Comparison of ENCODE assay signal across 8 cellular contexts in genomic region chr22:19479358-19480172, GRCh38. TPM values are rescaled to one million over a fixed set of nuclear protein-coding genes. Genes with fewer than 3 reads are reported as not detected.
A peak's percentile ranks its signal among the peaks of the same experiment; 100 is the strongest.
DNase-seq lines count a peak whose midpoint lies in the region; ATAC-seq, FAIRE-seq and TF ChIP-seq lines count a peak whose summit lies in the region.

CDC45 (plus strand) TSS chr22:19479920; CDS start chr22:19479969, 49 bp downstream.

- H3K79me2 ChIP-seq in astrocyte (ENCODE audit: insufficient read depth, low read length): peaks cover 53% of the 10 kb centered on the region

- H3K27me3 Mint-ChIP-seq in astrocyte (ENCODE audit: low read depth, unreplicated experiment): no peaks in the 10 kb centered on the region

- peaks cover 7% of the 10 kb centered on the region for H3K4me1 ChIP-seq in astrocyte (ENCODE audit: insufficient read depth, low read length)
- H3K4me1 ChIP-seq in right cardiac atrium (ENCODE audit: control insufficient read depth, insufficient read depth, low read length): no peaks in the 10 kb centered on the region
- H3K4me1 ChIP-seq in vagina: peaks cover 31% of the 10 kb centered on the region

- H3K27ac ChIP-seq in astrocyte (ENCODE audit: low read depth, low read length) (peak within 1 kb of the TSS; percentile 100), right cardiac atrium (ENCODE audit: low read length) (peak within 1 kb of the TSS; percentile 98), vagina (peak within 1 kb of the TSS; percentile 93)

- under 1% methylated on average over 50 of the region's 50 CpGs for WGBS in right cardiac atrium

- DNase-seq in NCI-H2029 (lab: John Stamatoyannopoulos, UW) (peak; percentile 95), T-helper 22 cell (ENCODE audit: low read depth) (peak; percentile 92), astrocyte (ENCODE audit: low read depth) (peak; percentile 97), right cardiac atrium (peak; percentile 96 to 98 (median 97)), pulmonary artery endothelial cell (ENCODE audit: low read depth, low spot score) (peak; percentile 96), vagina (ENCODE audit: extremely low spot score in 2 of 2) (peak in 1 of 2 donors; percentile 99)

- H4K20me1 ChIP-seq in astrocyte (ENCODE audit: insufficient read depth, low read length): peaks cover 37% of the 10 kb centered on the region

- H3K36me3 ChIP-seq in astrocyte (ENCODE audit: insufficient read depth, low read length) (peaks cover 14% of the 10 kb centered on the region), vagina (peaks cover 0 to 7% of the 10 kb centered on the region in 2 donors)

- TF ChIP-seq POLR2A in GM18505 (IDR thresholded peaks at IDR 0.05; ENCODE audit: borderline replicate concordance, extremely low read depth, insufficient read depth, insufficient read length) (peak; percentile 57), vagina (IDR thresholded peaks at IDR 0.05) (no peak)

- H2AFZ ChIP-seq in astrocyte (ENCODE audit: low read depth, low read length): peak within 1 kb of the TSS; percentile 90

- H3K36me3 Mint-ChIP-seq in astrocyte (ENCODE audit: low read depth, unreplicated experiment): no peaks in the 10 kb centered on the region

- H3K27me3 ChIP-seq in astrocyte (ENCODE audit: insufficient read depth, low read length) (no peaks in the 10 kb centered on the region), right cardiac atrium (ENCODE audit: control insufficient read depth, insufficient read depth) (no peaks in the 10 kb centered on the region), vagina (no peaks in the 10 kb centered on the region)

- H3K27ac Mint-ChIP-seq in astrocyte (ENCODE audit: unreplicated experiment): peak within 1 kb of the TSS; percentile 100

- H3K9me3 Mint-ChIP-seq in astrocyte (ENCODE audit: unreplicated experiment): no peaks in the 10 kb centered on the region

- H3K4me3 ChIP-seq in astrocyte (ENCODE audit: insufficient read depth, low read depth, low read length): peak within 1 kb of the TSS; percentile 92
- peak within 1 kb of the TSS; percentile 87 for H3K4me3 ChIP-seq in right cardiac atrium (ENCODE audit: low read length)
- peak within 1 kb of the TSS; percentile 72 to 89 for H3K4me3 ChIP-seq in vagina

- TF ChIP-seq CTCF in astrocyte (IDR thresholded peaks at IDR 0.05; ENCODE audit: insufficient read depth, low read depth, low read length) (no peak), vagina (IDR thresholded peaks at IDR 0.05) (no peak)

- H3K4me1 Mint-ChIP-seq in astrocyte (ENCODE audit: low read depth, unreplicated experiment): peaks cover 18% of the 10 kb centered on the region

- FAIRE-seq in astrocyte (lab: Jason Lieb, UNC): peak; percentile 58

- peak within 1 kb of the TSS; percentile 94 for H3K9ac ChIP-seq in astrocyte (ENCODE audit: low read length)

- H3K9me3 ChIP-seq in astrocyte (ENCODE audit: insufficient read depth, low read depth, low read length) (no peaks in the 10 kb centered on the region), right cardiac atrium (ENCODE audit: control insufficient read depth, low read length) (no peaks in the 10 kb centered on the region), vagina (no peaks in the 10 kb centered on the region)

- intact Hi-C loops in right cardiac atrium (cut with DNase I) (loop anchor here in 1 of 4 donors (2.0 kb wide), 1 partner anchor 49 kb away; the partner anchor contains the start of gene HIRA), vagina (cut with DNase I) (loop anchor here (2.0 to 10.0 kb wide), 2 partner anchors 47 to 65 kb away; partner anchors contain the start of gene MRPL40)

- ATAC-seq in GM18505 (IDR thresholded peaks at IDR 0.05; ENCODE audit: unreplicated experiment) (peak; percentile 77), HG02973 (IDR thresholded peaks at IDR 0.05; ENCODE audit: unreplicated experiment) (peak; percentile 69), right cardiac atrium (peak; percentile 97 to 98)

- peak within 1 kb of the TSS; percentile 92 for H3K4me3 Mint-ChIP-seq in astrocyte (ENCODE audit: unreplicated experiment)

- peak within 1 kb of the TSS; percentile 90 for H3K4me2 ChIP-seq in astrocyte (ENCODE audit: low read length)

RNA-seq across cellular contexts. Expression of gene CDC45, which starts in this region (rescaled TPM):
- total RNA-seq in astrocyte: 1.3 and 2.1 TPM in 2 replicates
- total RNA-seq in right cardiac atrium: under 1 TPM in 2 of 4 donors, not detected in 2; 0.80 to 0.85 TPM
- 0.16 TPM for polyA plus RNA-seq in right cardiac atrium
- total RNA-seq in pulmonary artery endothelial cell: 30.7 and 50.1 TPM in 2 replicates
- 0.74 TPM for total RNA-seq in vagina

Comparison
In these comparisons a context has a peak if more than half of its experiments do, and no peak if none do; other contexts are left out.
1. RNA of gene CDC45 (total RNA-seq): 30.7 to 50.1 TPM in pulmonary artery endothelial cell; 1.3 to 2.1 TPM in astrocyte, 0.80 to 0.85 TPM in right cardiac atrium and 0.74 TPM in vagina (single experiment); every median in the first group is over 10 times any median in the second.
2. Peak in DNase-seq, ATAC-seq, H3K4me3 ChIP-seq and H3K27ac ChIP-seq in right cardiac atrium; RNA of the gene not detected or under 1 TPM.
3. Peak in every context shown above with its lines, with median percentiles within 50 percentile points of each other: ATAC-seq, H3K27ac ChIP-seq and H3K4me3 ChIP-seq.